Comparison of ENCODE assay signal across 16 cellular contexts in genomic region chr6:56243518-56244070, GRCh38. TPM values are rescaled to one million over a fixed set of nuclear protein-coding genes. Genes with fewer than 3 reads are reported as not detected.
DNase-seq lines count a peak whose midpoint lies in the region; ATAC-seq and TF ChIP-seq lines count a peak whose summit lies in the region.
"Had no signal": no experiment of that assay in that cellular context is flagged by ENCODE, and none has a peak within 500 bp of the region (broad histone marks: within the 10 kb centered on the region; RNA-seq: fewer than 3 reads in every experiment).

No MANE protein-coding gene starts in this region.

- no peaks in the 10 kb centered on the region for H3K36me3 ChIP-seq in gastroesophageal sphincter
- H3K36me3 ChIP-seq: BLaER1, ovary had no signal

- ATAC-seq in GM18498 (IDR thresholded peaks at IDR 0.05; ENCODE audit: unreplicated experiment) = peak; percentile 75
- ATAC-seq in GM21576 (IDR thresholded peaks at IDR 0.05; ENCODE audit: unreplicated experiment) = peak; percentile 81
- ATAC-seq in gastroesophageal sphincter = no peak
- ATAC-seq: left ventricle myocardium superior had no signal

- TF ChIP-seq POLR2A in gastroesophageal sphincter (IDR thresholded peaks at IDR 0.05) = no peak

- H3K4me3 ChIP-seq in HL-60 (replicated peaks; ENCODE audit: insufficient read depth, low read length) (no peak overlapping the region), gastroesophageal sphincter (no peak overlapping the region)
- H3K4me3 ChIP-seq: BLaER1, ovary had no signal

- DNase-seq in HL-60 (ENCODE audit: low read depth in 1 of 2, low spot score in 1 of 2) (peak in 1 of 2 experiments; percentile 62), RWPE1 (ENCODE audit: low spot score) (no peak), activated T-cell treated with anti-CD3 and anti-CD28 coated beads for 4 hours (no peak), T-helper 2 cell (no peak)
- DNase-seq in stimulated activated naive CD4-positive, alpha-beta T cell (lab: John Stamatoyannopoulos, UW) = no peak
- DNase-seq: activated naive CD8-positive, alpha-beta T cell treated with anti-CD3 and anti-CD28 coated beads, Interleukin-2, amount 10 ng/mL, durations not matched to agents 7 days and 5 days; dermis blood vessel endothelial cell; left ventricle myocardium superior; NCI-H1048; NK-92 treated with Interleukin-12 subunit alpha and Interleukin-12 subunit beta, amount 100 ng/mL, for 24 hours; ovary; stimulated activated CD4-positive, alpha-beta T cell treated with anti-CD3 and anti-CD28 coated beads, Interleukin-2, amount 100 ng/mL, for 24 hours had no signal

- peaks cover 3 to 96% (median 14%) of the 10 kb centered on the region in 3 donors for H3K4me1 ChIP-seq in gastroesophageal sphincter
- H3K4me1 ChIP-seq: BLaER1 had no signal

- H3K9me3 ChIP-seq in gastroesophageal sphincter = no peaks in the 10 kb centered on the region
- H3K9me3 ChIP-seq: ovary had no signal

- peak overlapping the region; percentile 10; the same call in 1 of the 2 replicates for H3K27ac ChIP-seq in HL-60 (replicated peaks)
- peak overlapping the region in 3 of 4 donors; percentile 20 to 79 (median 52) for H3K27ac ChIP-seq in gastroesophageal sphincter
- H3K27ac ChIP-seq in RWPE1 = no peak overlapping the region
- H3K27ac ChIP-seq: BLaER1, ovary had no signal

- POLR2A ChIA-PET in RWPE1 (lab: Yijun Ruan, JAX; ENCODE audit: low non-redundant PET) = no interaction called here

- WGBS in gastroesophageal sphincter (ENCODE audit: low coverage in 1 of 2), 2 donors = 27 to 30% methylated on average over 2 of the region's 2 CpGs

- TF ChIP-seq CTCF in HL-60 (IDR thresholded peaks at IDR 0.05; ENCODE audit: insufficient read depth, low read length) (no peak), gastroesophageal sphincter (IDR thresholded peaks at IDR 0.05) (no peak), RWPE1 (conservative IDR thresholded peaks at IDR 0.05; ENCODE audit: low read depth) (no peak)

- TF ChIP-seq EP300 in gastroesophageal sphincter (IDR thresholded peaks at IDR 0.05) = no peak

- CTCF ChIA-PET in RWPE1 (lab: Yijun Ruan, JAX) = no interaction called here

- no peaks in the 10 kb centered on the region for H3K27me3 ChIP-seq in HL-60 (ENCODE audit: insufficient read depth, poor library complexity, severe bottlenecking)
- peaks cover 8% of the 10 kb centered on the region for H3K27me3 ChIP-seq in gastroesophageal sphincter
- H3K27me3 ChIP-seq: BLaER1, ovary had no signal

RNA-seq across cellular contexts. Expression of gene COL21A1, which starts 3.8 kb away (rescaled TPM):
- 10 to 100 TPM in 2 of 4 donors, 1 to 10 TPM in 2; 5.3 to 47.1 (median 15.6) TPM for total RNA-seq in gastroesophageal sphincter
- total RNA-seq: activated naive CD8-positive, alpha-beta T cell treated with anti-CD3 and anti-CD28 coated beads, Interleukin-2, amount 10 ng/mL, durations not matched to agents 7 days and 5 days had no signal
